In the genomic region with DNA sequence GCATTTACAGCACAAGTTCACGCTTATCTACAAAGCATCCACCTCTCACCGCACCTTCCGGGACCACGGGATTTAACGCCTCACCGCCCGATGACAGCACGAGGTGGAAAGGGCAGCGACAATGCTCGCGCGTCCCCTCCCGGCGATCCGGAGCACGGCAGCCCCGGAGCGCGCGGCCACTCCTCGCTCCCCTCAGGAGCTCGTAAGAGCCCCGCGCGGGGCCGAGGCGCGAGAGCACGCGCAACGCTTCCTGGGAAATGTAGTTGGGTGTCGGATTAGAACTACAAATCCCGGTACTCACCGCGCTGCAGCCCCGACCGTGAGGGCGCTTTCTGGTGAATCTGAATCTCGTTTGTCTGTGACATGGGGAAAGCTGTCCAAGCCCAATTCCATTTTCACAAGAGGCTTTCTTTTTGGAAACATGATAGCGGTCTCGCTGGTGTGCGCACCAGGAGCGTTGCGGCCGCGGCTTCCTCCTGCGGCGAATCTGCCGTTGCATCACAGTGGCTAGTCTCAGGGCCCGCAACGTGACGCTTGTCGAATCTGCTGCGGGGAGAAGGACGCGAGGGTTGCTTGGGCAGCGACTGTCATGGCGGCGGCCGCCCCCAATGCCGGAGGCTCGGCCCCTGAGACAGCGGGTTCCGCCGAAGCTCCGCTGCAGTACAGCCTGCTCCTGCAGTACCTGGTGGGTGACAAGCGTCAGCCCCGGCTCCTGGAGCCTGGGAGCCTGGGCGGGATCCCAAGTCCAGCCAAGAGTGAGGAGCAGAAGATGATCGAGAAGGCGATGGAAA, we compare ENCODE assay signal across 1 cellular context.
TF ChIP-seq lines count a peak whose summit lies in the region.

Gene TIMM22, plus strand, starts transcription at position 576 of the 791 bp plus-strand sequence. Its CDS starts 14 bp downstream, at position 590.

TF ChIP-seq in WTC11, 78 proteins besides CTCF, POLR2A, EP300 and RAD21 (continued from another document):
- TF ChIP-seq ATF6 (CRISPR knock-in tag; IDR thresholded peaks at IDR 0.05) (no peak), ZNF232 (CRISPR knock-in tag; IDR thresholded peaks at IDR 0.05) (peak; percentile 90), SMAD3 (CRISPR knock-in tag; IDR thresholded peaks at IDR 0.05; ENCODE audit: borderline replicate concordance) (peak; percentile 84; the same call in 1 of the 2 replicates), ZNF317 (CRISPR knock-in tag; IDR thresholded peaks at IDR 0.05; ENCODE audit: borderline replicate concordance, low read depth) (no peak), IRF2 (CRISPR knock-in tag; IDR thresholded peaks at IDR 0.05; ENCODE audit: borderline replicate concordance, low read depth) (no peak), ETV6 (CRISPR knock-in tag; IDR thresholded peaks at IDR 0.05) (peak; percentile 90), MLX (CRISPR knock-in tag; IDR thresholded peaks at IDR 0.05) (peak; percentile 34; the same call in 1 of the 2 replicates), TP53 (CRISPR knock-in tag; IDR thresholded peaks at IDR 0.05) (peak; percentile 56; the same call in 1 of the 2 replicates), FOXK1 (CRISPR knock-in tag; IDR thresholded peaks at IDR 0.05) (peak; percentile 84), NFE2L1 (CRISPR knock-in tag; IDR thresholded peaks at IDR 0.05) (peak; percentile 78; the same call in 1 of the 2 replicates), OVOL2 (CRISPR knock-in tag; IDR thresholded peaks at IDR 0.05; ENCODE audit: borderline replicate concordance) (no peak)
- TF ChIP-seq, protein P1, sequence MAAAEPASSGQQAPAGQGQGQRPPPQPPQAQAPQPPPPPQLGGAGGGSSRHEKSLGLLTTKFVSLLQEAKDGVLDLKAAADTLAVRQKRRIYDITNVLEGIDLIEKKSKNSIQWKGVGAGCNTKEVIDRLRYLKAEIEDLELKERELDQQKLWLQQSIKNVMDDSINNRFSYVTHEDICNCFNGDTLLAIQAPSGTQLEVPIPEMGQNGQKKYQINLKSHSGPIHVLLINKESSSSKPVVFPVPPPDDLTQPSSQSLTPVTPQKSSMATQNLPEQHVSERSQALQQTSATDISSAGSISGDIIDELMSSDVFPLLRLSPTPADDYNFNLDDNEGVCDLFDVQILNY (CRISPR knock-in tag; IDR thresholded peaks at IDR 0.05) = peak; percentile 92
- TF ChIP-seq, protein P2, sequence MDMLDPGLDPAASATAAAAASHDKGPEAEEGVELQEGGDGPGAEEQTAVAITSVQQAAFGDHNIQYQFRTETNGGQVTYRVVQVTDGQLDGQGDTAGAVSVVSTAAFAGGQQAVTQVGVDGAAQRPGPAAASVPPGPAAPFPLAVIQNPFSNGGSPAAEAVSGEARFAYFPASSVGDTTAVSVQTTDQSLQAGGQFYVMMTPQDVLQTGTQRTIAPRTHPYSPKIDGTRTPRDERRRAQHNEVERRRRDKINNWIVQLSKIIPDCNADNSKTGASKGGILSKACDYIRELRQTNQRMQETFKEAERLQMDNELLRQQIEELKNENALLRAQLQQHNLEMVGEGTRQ (CRISPR knock-in tag; IDR thresholded peaks at IDR 0.05) = peak; percentile 89
- TF ChIP-seq, protein P3, sequence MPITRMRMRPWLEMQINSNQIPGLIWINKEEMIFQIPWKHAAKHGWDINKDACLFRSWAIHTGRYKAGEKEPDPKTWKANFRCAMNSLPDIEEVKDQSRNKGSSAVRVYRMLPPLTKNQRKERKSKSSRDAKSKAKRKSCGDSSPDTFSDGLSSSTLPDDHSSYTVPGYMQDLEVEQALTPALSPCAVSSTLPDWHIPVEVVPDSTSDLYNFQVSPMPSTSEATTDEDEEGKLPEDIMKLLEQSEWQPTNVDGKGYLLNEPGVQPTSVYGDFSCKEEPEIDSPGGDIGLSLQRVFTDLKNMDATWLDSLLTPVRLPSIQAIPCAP (CRISPR knock-in tag; IDR thresholded peaks at IDR 0.05) = peak; percentile 48; the same call in 1 of the 2 replicates
